14 cellular contexts compared by ENCODE assay signal in the genomic region with DNA sequence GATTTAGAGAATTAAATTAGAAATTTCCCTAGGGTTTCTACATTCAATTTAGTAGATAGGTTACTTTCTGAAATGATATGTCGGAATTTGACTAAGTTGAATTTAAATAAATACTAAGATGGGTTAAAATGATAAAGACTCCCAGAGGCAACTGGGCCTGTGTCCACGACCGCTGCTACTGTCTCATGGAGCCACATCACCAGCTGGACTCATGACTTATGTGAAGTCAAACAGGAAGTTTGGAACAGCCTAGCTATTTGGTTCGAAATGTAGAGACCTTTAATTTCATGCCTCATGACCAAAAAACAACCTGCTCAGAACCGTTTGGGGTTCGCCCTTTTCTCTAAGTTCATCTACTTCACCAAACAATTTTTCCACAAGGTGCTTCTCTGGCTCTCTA.
"Had no signal": no experiment of that assay in that cellular context is flagged by ENCODE, and none has a peak within 500 bp of the region (broad histone marks: within the 10 kb centered on the region; RNA-seq: fewer than 3 reads in every experiment).

No MANE protein-coding gene starts in this region.

- H3K4me3 ChIP-seq: gastrocnemius medialis, pancreas, spleen, upper lobe of left lung had no signal

- H3K27me3 ChIP-seq: gastrocnemius medialis, pancreas, spleen, upper lobe of left lung had no signal

- FAIRE-seq: bronchial epithelial cell, kidney, pancreas had no signal

- H3K27ac ChIP-seq: gastrocnemius medialis, pancreas, spleen, upper lobe of left lung had no signal

- H3K36me3 ChIP-seq: gastrocnemius medialis, pancreas, spleen, upper lobe of left lung had no signal

- H3K4me1 ChIP-seq: spleen had no signal

- H3K9me3 ChIP-seq: gastrocnemius medialis, pancreas, spleen, upper lobe of left lung had no signal

- DNase-seq: activated CD4-positive, alpha-beta memory T cell treated with anti-CD3 and anti-CD28 coated beads for 36 hours; activated gamma-delta T cell treated with Interleukin-2 at 50 U/mL for 16 hours; activated naive CD8-positive, alpha-beta T cell treated with anti-CD3 and anti-CD28 coated beads for 36 hours; activated T-cell treated with anti-CD3 and anti-CD28 coated beads, Interleukin-2, amount 50 U/mL, for 48 hours; gastrocnemius medialis; kidney; pancreas; retina; spleen; stimulated activated CD4-positive, alpha-beta T cell treated with anti-CD3 and anti-CD28 coated beads, Interleukin-2, amount 100 ng/mL, for 24 hours; stimulated activated naive B cell treated with anti-CD40 and anti-IgM and Interleukin-4, amounts not matched to agents 10 μg/mL and 1 μg/mL and 100 μg/mL, for 72 hours; T-helper 1 cell; upper lobe of left lung had no signal
